Comparison of ENCODE assay signal across 25 cellular contexts in genomic region chr6:98992494-98992893, GRCh38.
"Had no signal": no experiment of that assay in that cellular context is flagged by ENCODE, and none has a peak within 500 bp of the region (broad histone marks: within the 10 kb centered on the region; RNA-seq: fewer than 3 reads in every experiment).

No MANE protein-coding gene starts in this region.

- H3K27me3 Mint-ChIP-seq: dendritic cell treated with granulocyte-macrophage colony-stimulating factor and Interleukin-4, amounts not matched to agents 40 ng/mL and 50 ng/mL, for 4 days had no signal

- H3K4me1 ChIP-seq: colonic mucosa, esophagus squamous epithelium, thyroid gland had no signal

- H3K4me1 Mint-ChIP-seq: central memory CD8-positive, alpha-beta T cell; memory B cell; natural killer cell; stimulated activated naive CD8-positive, alpha-beta T cell treated with anti-CD3 and anti-CD28 coated beads, Interleukin-15, amount 100 ng/mL, for 72 hours had no signal

- H3K4me3 ChIP-seq: colonic mucosa, esophagus squamous epithelium, hepatocyte, lung, ovary, psoas muscle, smooth muscle cell, thyroid gland had no signal

- H3K9me3 Mint-ChIP-seq: central memory CD8-positive, alpha-beta T cell; dendritic cell treated with granulocyte-macrophage colony-stimulating factor and Interleukin-4, amounts not matched to agents 40 ng/mL and 50 ng/mL, for 4 days; memory B cell; natural killer cell; stimulated activated naive CD8-positive, alpha-beta T cell treated with anti-CD3 and anti-CD28 coated beads, Interleukin-15, amount 100 ng/mL, for 72 hours had no signal

- ATAC-seq: left colon; natural killer cell; sciatic nerve; stimulated activated naive CD8-positive, alpha-beta T cell treated with anti-CD3 and anti-CD28 coated beads, Interleukin-15, amount 100 ng/mL, for 72 hours had no signal

- H3K79me2 ChIP-seq: hepatocyte had no signal

- H2AFZ ChIP-seq: hepatocyte had no signal

- H3K9me3 ChIP-seq: colonic mucosa, esophagus squamous epithelium, ovary, psoas muscle, thyroid gland had no signal

- H3K4me3 Mint-ChIP-seq: central memory CD8-positive, alpha-beta T cell; dendritic cell treated with granulocyte-macrophage colony-stimulating factor and Interleukin-4, amounts not matched to agents 40 ng/mL and 50 ng/mL, for 4 days; memory B cell; natural killer cell; stimulated activated naive CD8-positive, alpha-beta T cell treated with anti-CD3 and anti-CD28 coated beads, Interleukin-15, amount 100 ng/mL, for 72 hours had no signal

- H3K36me3 ChIP-seq: colonic mucosa, esophagus squamous epithelium, ovary, thyroid gland had no signal

- H3K27me3 ChIP-seq: colonic mucosa, hepatocyte, ovary, thyroid gland had no signal

- DNase-seq: colonic mucosa; effector CD8-positive, alpha-beta T cell; esophagus squamous epithelium; foreskin melanocyte; left colon; natural killer cell; occipital lobe; ovary; posterior cingulate gyrus; psoas muscle; stimulated activated CD4-positive, alpha-beta T cell treated with anti-CD3 and anti-CD28 coated beads, Interleukin-12 subunit alpha, Interleukin-12 subunit beta, amount 100 ng/mL, for 4 hours; stimulated activated CD4-positive, alpha-beta T cell treated with anti-CD3 and anti-CD28 coated beads, Interleukin-1b, Interleukin-23, amount 100 ng/mL, for 48 hours; stimulated activated CD4-positive, alpha-beta T cell treated with anti-CD3 and anti-CD28 coated beads, Interleukin-4, amount 100 ng/mL, for 1 hour; stimulated activated CD8-positive, alpha-beta memory T cell treated with anti-CD3 and anti-CD28 coated beads, Interleukin-4, amount 100 ng/mL, for 48 hours; stimulated activated naive CD4-positive, alpha-beta T cell; stimulated activated naive CD8-positive, alpha-beta T cell treated with anti-CD3 and anti-CD28 coated beads, Interleukin-15, amount 100 ng/mL, for 72 hours; thyroid gland; trophoblast cell had no signal

- H3K36me3 Mint-ChIP-seq: memory B cell, natural killer cell had no signal

- H3K4me2 ChIP-seq: hepatocyte, smooth muscle cell had no signal

- H3K27ac ChIP-seq: colonic mucosa, esophagus squamous epithelium, hepatocyte, ovary, psoas muscle, thyroid gland had no signal

- H3K27ac Mint-ChIP-seq: dendritic cell treated with granulocyte-macrophage colony-stimulating factor and Interleukin-4, amounts not matched to agents 40 ng/mL and 50 ng/mL, for 4 days; memory B cell; natural killer cell; stimulated activated naive CD8-positive, alpha-beta T cell treated with anti-CD3 and anti-CD28 coated beads, Interleukin-15, amount 100 ng/mL, for 72 hours had no signal
